1 cellular context compared by ENCODE assay signal in the genomic region with DNA sequence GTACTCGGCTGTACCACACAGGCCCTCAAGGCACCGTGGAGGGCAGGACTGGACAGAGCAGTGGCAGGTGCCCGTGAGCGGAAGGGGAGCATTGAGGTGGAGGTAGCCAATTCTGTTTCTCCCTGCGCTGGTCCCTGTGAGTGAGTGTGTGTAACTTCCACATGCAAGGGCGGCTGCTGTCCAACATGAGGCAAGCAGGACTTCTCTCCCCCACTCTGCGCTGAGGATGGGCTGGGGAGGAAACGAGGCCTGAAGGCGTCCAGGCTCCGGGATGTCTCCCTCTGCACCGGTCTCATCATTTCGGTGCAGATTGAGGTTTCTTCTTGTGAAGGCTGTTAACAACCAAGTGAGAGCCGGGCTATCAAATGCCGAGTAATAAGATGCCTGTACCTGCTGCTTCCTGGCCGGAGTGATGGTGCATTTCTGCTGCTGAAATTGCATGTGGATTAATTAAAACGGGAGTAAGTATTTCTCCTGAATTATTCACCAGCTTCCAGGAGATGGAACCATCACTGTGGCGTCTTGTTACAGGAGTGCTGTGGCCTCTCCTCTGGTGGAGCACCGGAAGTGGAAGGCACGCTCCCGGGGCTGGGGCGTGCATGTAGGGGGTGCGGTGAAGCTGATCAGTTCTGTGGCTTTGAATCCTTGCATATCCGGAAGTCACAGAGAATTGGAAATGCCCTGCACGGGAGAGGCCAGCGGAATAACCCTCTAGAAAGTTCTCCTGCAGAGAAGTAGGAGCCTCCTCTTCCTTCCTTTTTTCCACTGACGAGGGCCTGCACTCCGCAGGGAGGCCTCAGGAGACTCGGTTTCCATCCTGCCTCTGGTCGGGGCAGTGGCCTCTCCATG.
A peak's percentile ranks its signal among the peaks of the same experiment; 100 is the strongest.
TF ChIP-seq lines count a peak whose summit lies in the region.

No MANE protein-coding gene starts in this region.

TF ChIP-seq in HepG2, 621 proteins besides CTCF, POLR2A, EP300 and RAD21 (continued from another document):
- TF ChIP-seq, protein P1, sequence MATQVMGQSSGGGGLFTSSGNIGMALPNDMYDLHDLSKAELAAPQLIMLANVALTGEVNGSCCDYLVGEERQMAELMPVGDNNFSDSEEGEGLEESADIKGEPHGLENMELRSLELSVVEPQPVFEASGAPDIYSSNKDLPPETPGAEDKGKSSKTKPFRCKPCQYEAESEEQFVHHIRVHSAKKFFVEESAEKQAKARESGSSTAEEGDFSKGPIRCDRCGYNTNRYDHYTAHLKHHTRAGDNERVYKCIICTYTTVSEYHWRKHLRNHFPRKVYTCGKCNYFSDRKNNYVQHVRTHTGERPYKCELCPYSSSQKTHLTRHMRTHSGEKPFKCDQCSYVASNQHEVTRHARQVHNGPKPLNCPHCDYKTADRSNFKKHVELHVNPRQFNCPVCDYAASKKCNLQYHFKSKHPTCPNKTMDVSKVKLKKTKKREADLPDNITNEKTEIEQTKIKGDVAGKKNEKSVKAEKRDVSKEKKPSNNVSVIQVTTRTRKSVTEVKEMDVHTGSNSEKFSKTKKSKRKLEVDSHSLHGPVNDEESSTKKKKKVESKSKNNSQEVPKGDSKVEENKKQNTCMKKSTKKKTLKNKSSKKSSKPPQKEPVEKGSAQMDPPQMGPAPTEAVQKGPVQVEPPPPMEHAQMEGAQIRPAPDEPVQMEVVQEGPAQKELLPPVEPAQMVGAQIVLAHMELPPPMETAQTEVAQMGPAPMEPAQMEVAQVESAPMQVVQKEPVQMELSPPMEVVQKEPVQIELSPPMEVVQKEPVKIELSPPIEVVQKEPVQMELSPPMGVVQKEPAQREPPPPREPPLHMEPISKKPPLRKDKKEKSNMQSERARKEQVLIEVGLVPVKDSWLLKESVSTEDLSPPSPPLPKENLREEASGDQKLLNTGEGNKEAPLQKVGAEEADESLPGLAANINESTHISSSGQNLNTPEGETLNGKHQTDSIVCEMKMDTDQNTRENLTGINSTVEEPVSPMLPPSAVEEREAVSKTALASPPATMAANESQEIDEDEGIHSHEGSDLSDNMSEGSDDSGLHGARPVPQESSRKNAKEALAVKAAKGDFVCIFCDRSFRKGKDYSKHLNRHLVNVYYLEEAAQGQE (IDR thresholded peaks at IDR 0.05; ENCODE audit: borderline replicate concordance in 1 of 2, low read depth in 1 of 2, low read length in 2 of 2), result peak in 1 of 2 experiments; percentile 46; a peak in 2 of 4 replicates
TF ChIP-seq in HepG2: peak in this region for 1.
